23 cellular contexts compared by ENCODE assay signal in the genomic region with DNA sequence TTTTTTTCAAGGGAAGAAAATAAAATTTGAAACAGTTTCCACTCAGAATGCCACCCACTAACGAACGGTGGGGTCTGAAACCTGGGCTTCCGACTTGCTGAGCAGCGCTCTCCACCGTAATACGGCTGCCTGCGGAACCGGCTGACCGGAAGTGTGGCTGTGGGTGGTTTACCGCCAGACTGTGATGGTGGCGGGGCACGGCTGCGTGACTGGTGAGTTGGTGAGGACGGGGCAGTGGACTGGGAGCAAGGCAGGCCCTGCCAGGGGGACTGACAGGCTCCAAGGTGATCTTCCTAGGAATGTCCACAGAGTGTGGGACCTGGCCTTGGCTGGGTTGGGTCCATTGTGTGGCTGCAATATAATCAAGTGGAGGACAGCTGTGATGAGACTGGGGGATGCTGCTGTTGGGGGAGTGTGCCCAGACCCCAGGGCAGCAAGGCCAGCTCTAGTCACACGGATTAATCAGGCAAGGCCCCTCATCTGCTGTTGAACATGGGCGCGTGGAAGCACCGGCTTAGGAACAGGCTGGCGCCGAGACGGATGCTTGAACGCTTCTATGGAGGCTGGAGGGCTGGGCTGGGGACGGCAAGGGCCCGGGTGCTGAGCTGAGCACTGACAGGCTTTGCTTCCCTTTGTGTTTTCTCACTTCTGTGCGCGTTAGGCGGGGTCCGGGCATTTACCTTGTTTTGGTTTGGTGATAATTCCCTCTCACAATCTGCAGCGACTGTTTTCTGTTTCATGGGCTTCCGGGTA.
"Had no signal": no experiment of that assay in that cellular context is flagged by ENCODE, and none has a peak within 500 bp of the region (broad histone marks: within the 10 kb centered on the region; RNA-seq: fewer than 3 reads in every experiment).

No MANE protein-coding gene starts in this region.

- DNase-seq: activated CD4-positive, alpha-beta T cell treated with anti-CD3 and anti-CD28 coated beads for 48 hours; activated CD4-positive, alpha-beta T cell treated with anti-CD3 and anti-CD28 coated beads, Interleukin-2, amount 50 U/mL, for 4 hours; activated CD4-positive, CD25-positive, alpha-beta regulatory T cell treated with anti-CD3 and anti-CD28 coated beads, Interleukin-2, amount 50 U/mL, for 72 hours; activated CD8-positive, alpha-beta memory T cell treated with anti-CD3 and anti-CD28 coated beads, Interleukin-2, amount 10 ng/mL, durations not matched to agents 7 days and 5 days; activated effector memory CD4-positive, alpha-beta T cell treated with Interleukin-2 at 50 U/mL for 16 hours; activated naive CD4-positive, alpha-beta T cell treated with anti-CD3 and anti-CD28 coated beads for 36 hours; activated T-cell treated with anti-CD3 and anti-CD28 coated beads, Interleukin-2, amount 50 U/mL, for 24 hours; amygdala; Karpas-422; MM.1S; NCI-H1105; NCI-H1436; NCI-H1694 treated with DMSO at 0.1 percent for 48 hours; NCI-H2029 treated with DMSO at 0.1 percent for 48 hours; NCI-H446; NCI-H524; Peyer's patch; SHP77 had no signal

- H3K36me3 Mint-ChIP-seq: activated CD8-positive, alpha-beta memory T cell treated with anti-CD3 and anti-CD28 coated beads, Interleukin-2, amount 10 ng/mL, durations not matched to agents 7 days and 5 days; activated naive CD8-positive, alpha-beta T cell; brain had no signal

- H3K4me3 ChIP-seq: cardiac muscle cell, Peyer's patch had no signal

- H3K4me3 Mint-ChIP-seq: activated CD8-positive, alpha-beta memory T cell treated with anti-CD3 and anti-CD28 coated beads, Interleukin-2, amount 10 ng/mL, durations not matched to agents 7 days and 5 days; activated naive CD4-positive, alpha-beta T cell treated with anti-CD3 and anti-CD28 coated beads for 36 hours; activated naive CD8-positive, alpha-beta T cell; activated T-cell treated with anti-CD3 and anti-CD28 coated beads, Interleukin-2, amount 50 U/mL, for 24 hours; activated T-helper 1 cell treated with anti-CD3 and anti-CD28 coated beads, Interleukin-12 subunit alpha, Interleukin-12 subunit beta, Interleukin-2, Interleukin-4 antibody, amounts not matched to agents 30 ng/mL and 10 ng/mL and 1 ng/mL, durations not matched to agents 14 hours and 24 hours and 36 hours; brain; T-helper 1 cell treated with Interleukin-12 subunit alpha and Interleukin-12 subunit beta and Interleukin-4 antibody, amounts not matched to agents 30 μg/mL and 1 μg/mL, for 36 hours had no signal

- H3K27ac Mint-ChIP-seq: activated CD8-positive, alpha-beta memory T cell treated with anti-CD3 and anti-CD28 coated beads, Interleukin-2, amount 10 ng/mL, durations not matched to agents 7 days and 5 days; activated naive CD4-positive, alpha-beta T cell treated with anti-CD3 and anti-CD28 coated beads for 36 hours; activated naive CD8-positive, alpha-beta T cell; activated T-cell treated with anti-CD3 and anti-CD28 coated beads, Interleukin-2, amount 50 U/mL, for 24 hours; activated T-helper 1 cell treated with anti-CD3 and anti-CD28 coated beads, Interleukin-12 subunit alpha, Interleukin-12 subunit beta, Interleukin-2, Interleukin-4 antibody, amounts not matched to agents 30 ng/mL and 10 ng/mL and 1 ng/mL, durations not matched to agents 14 hours and 24 hours and 36 hours; T-helper 1 cell treated with Interleukin-12 subunit alpha and Interleukin-12 subunit beta and Interleukin-4 antibody, amounts not matched to agents 30 μg/mL and 1 μg/mL, for 36 hours had no signal

- H3K9me3 Mint-ChIP-seq: activated naive CD4-positive, alpha-beta T cell treated with anti-CD3 and anti-CD28 coated beads for 36 hours; activated T-cell treated with anti-CD3 and anti-CD28 coated beads, Interleukin-2, amount 50 U/mL, for 24 hours; activated T-helper 1 cell treated with anti-CD3 and anti-CD28 coated beads, Interleukin-12 subunit alpha, Interleukin-12 subunit beta, Interleukin-2, Interleukin-4 antibody, amounts not matched to agents 30 ng/mL and 10 ng/mL and 1 ng/mL, durations not matched to agents 14 hours and 24 hours and 36 hours; T-helper 1 cell treated with Interleukin-12 subunit alpha and Interleukin-12 subunit beta and Interleukin-4 antibody, amounts not matched to agents 30 μg/mL and 1 μg/mL, for 36 hours had no signal

- H3K27ac ChIP-seq: cardiac muscle cell, Peyer's patch had no signal

- H3K36me3 ChIP-seq: cardiac muscle cell, Peyer's patch had no signal

- H3K9me3 ChIP-seq: Peyer's patch had no signal

- H3K27me3 Mint-ChIP-seq: activated CD8-positive, alpha-beta memory T cell treated with anti-CD3 and anti-CD28 coated beads, Interleukin-2, amount 10 ng/mL, durations not matched to agents 7 days and 5 days; activated T-cell treated with anti-CD3 and anti-CD28 coated beads, Interleukin-2, amount 50 U/mL, for 24 hours had no signal

- H3K4me1 ChIP-seq: Peyer's patch had no signal

- H3K4me1 Mint-ChIP-seq: activated CD8-positive, alpha-beta memory T cell treated with anti-CD3 and anti-CD28 coated beads, Interleukin-2, amount 10 ng/mL, durations not matched to agents 7 days and 5 days had no signal

- H3K27me3 ChIP-seq: cardiac muscle cell, Peyer's patch had no signal

- ATAC-seq: activated CD8-positive, alpha-beta memory T cell treated with anti-CD3 and anti-CD28 coated beads, Interleukin-2, amount 10 ng/mL, durations not matched to agents 7 days and 5 days had no signal
